Comparison of ENCODE assay signal across 8 cellular contexts in the genomic region with DNA sequence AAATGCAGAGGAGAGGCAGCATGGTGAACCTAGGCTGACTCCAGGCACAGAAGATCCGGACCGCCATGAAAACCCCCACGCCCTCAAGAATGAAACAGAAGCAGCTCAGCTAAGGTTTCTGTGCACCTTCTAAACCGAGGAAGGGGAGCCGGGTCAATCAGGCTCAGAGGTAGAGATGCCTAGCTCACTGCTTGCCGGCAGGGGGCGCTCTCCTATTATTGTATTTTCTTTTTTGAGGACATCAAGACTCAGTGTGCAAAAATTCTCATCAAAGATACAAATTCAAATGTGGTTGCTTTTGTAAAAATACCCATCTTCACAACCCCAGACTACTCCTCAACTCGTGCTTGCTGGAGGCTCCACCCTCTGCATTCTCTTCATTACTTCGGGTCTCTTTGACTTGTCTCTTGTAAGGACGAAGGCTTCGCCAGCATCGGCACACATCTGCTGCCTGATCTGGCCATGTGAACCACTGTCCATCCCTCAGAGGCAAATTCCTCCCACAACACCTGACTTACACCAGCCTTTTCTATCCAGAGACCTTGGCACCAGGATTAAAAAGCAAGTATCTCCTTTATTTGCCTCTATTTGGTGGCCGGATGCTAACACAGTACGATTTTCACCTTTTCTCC. TPM values are rescaled to one million over a fixed set of nuclear protein-coding genes. Genes with fewer than 3 reads are reported as not detected.
DNase-seq lines count a peak whose midpoint lies in the region; ATAC-seq, FAIRE-seq and TF ChIP-seq lines count a peak whose summit lies in the region.

No MANE protein-coding gene starts in this region.

- H3K27me3 ChIP-seq in A673 (replicated peaks; ENCODE audit: insufficient read depth, low read depth, low read length, poor library complexity) (peaks cover 24% of the 10 kb centered on the region), right lobe of liver (no peaks in the 10 kb centered on the region)

- POLR2A ChIA-PET in A673 (lab: Charles Lee; ENCODE audit: low non-redundant PET) = no interaction called here

- peak; percentile 92 for TF ChIP-seq CTCF in A673 (conservative IDR thresholded peaks at IDR 0.05; ENCODE audit: low read depth, low read length)
- TF ChIP-seq CTCF in right lobe of liver (IDR thresholded peaks at IDR 0.05) = peak; percentile 79 to 97 (median 96)

- WGBS in right lobe of liver (ENCODE audit: insufficient coverage, low coverage, low lambda C conversion rate, missing lambda C conversion rate) = 29% methylated on average over 13 of the region's 14 CpGs

- H3K9me3 ChIP-seq in A673 (ENCODE audit: low read depth, low read length, poor library complexity, severe bottlenecking) (no peaks in the 10 kb centered on the region), right lobe of liver (no peaks in the 10 kb centered on the region)

- H3K36me3 ChIP-seq in A673 (ENCODE audit: insufficient read depth, low read length, poor library complexity, severe bottlenecking) (no peaks in the 10 kb centered on the region), right lobe of liver (no peaks in the 10 kb centered on the region)

- DNase-seq in A673 (ENCODE audit: low spot score) = peak; percentile 67
- DNase-seq in GM18507 (ENCODE audit: extremely low spot score, insufficient read length, low read depth) = peak; percentile 29
- peak; percentile 35 for DNase-seq in NCI-H2196 (lab: John Stamatoyannopoulos, UW; ENCODE audit: unreplicated experiment)
- peak; percentile 57 for DNase-seq in activated CD4-positive, alpha-beta T cell treated with anti-CD3 and anti-CD28 coated beads for 1 hour
- DNase-seq in cerebellar cortex (ENCODE audit: low spot score) = peak; percentile 51
- peak; percentile 62 to 74 (median 64) for DNase-seq in right lobe of liver
- peak in 2 of 3 donors; percentile 49 to 64 for DNase-seq in stimulated activated CD4-positive, alpha-beta T cell treated with anti-CD3 and anti-CD28 coated beads, TNF-alpha, amount 100 ng/mL, for 1 hour (ENCODE audit: low read depth in 3 of 3, low spot score in 1 of 3)

- H3K4me3 ChIP-seq in A673 (ENCODE audit: low read depth, low read length, poor library complexity, severe bottlenecking) (no peak overlapping the region), right lobe of liver (no peak overlapping the region)

- intact Hi-C loops in A673 (cut with micrococcal nuclease; ENCODE audit: unreplicated experiment) (loop anchor here (1.0 to 5.0 kb wide), 3 partner anchors 15 to 250 kb away; no protein-coding TSS in a partner anchor), right lobe of liver (cut with DNase I) (loop anchor here in 1 of 2 donors (10.0 kb wide), 1 partner anchor 193 kb away; no protein-coding TSS in a partner anchor)

- no peak overlapping the region for H3K27ac ChIP-seq in A673 (ENCODE audit: low read depth, low read length, poor library complexity, severe bottlenecking)
- H3K27ac ChIP-seq in right lobe of liver = no peak overlapping the region

- TF ChIP-seq POLR2A in right lobe of liver (IDR thresholded peaks at IDR 0.05) = no peak

- CTCF ChIA-PET in A673 (lab: Charles Lee) = interaction anchor here (0.6 to 1.9 kb wide), 10 partner anchors 9 to 431 kb away, joined by 3 to 21 read pairs (median 6); no protein-coding TSS in a partner anchor

- BruUV-seq in A673 (replicated peaks; lab: Mats Ljungman, UMichigan) = no TSS peak

- FAIRE-seq in GM18507 (lab: Jason Lieb, UNC) = peak; percentile 84

- no peaks in the 10 kb centered on the region for H3K4me1 ChIP-seq in A673 (ENCODE audit: insufficient read depth, low read length, poor library complexity, severe bottlenecking)
- H3K4me1 ChIP-seq in right lobe of liver = no peaks in the 10 kb centered on the region

- ATAC-seq in right lobe of liver (peak; percentile 75 to 82 (median 80)), HG02973 (IDR thresholded peaks at IDR 0.05; ENCODE audit: unreplicated experiment) (no peak)

RNA-seq across cellular contexts. Expression of a gene that starts 33.4 kb away (rescaled TPM):
- total RNA-seq in A673 (2021) (not detected in 2 replicates), right lobe of liver (1 to 10 TPM in 2 of 6 experiments, not detected in 4; 1.0 to 1.1 TPM)

RNA-seq across cellular contexts. Expression of a gene that starts 55.1 kb away (rescaled TPM):
- total RNA-seq in A673 (2021) (not detected in 2 replicates), right lobe of liver (100 to 1,000 TPM in 1 of 6 experiments, 10 to 100 TPM in 5; 20.1 to 106 (median 34.1) TPM)

Comparison
In these comparisons a context has a peak if more than half of its experiments do, and no peak if none do; other contexts are left out.
1. RNA of a gene that starts 55.1 kb away (total RNA-seq): 20.1 to 106 TPM in right lobe of liver; not detected in A673; every median in the first group is over 10 times any median in the second.
2. Peak in every context shown above with its lines, with median percentiles within 50 percentile points of each other: DNase-seq.